ENCODE assay signal across 8 cellular contexts in the genomic region with DNA sequence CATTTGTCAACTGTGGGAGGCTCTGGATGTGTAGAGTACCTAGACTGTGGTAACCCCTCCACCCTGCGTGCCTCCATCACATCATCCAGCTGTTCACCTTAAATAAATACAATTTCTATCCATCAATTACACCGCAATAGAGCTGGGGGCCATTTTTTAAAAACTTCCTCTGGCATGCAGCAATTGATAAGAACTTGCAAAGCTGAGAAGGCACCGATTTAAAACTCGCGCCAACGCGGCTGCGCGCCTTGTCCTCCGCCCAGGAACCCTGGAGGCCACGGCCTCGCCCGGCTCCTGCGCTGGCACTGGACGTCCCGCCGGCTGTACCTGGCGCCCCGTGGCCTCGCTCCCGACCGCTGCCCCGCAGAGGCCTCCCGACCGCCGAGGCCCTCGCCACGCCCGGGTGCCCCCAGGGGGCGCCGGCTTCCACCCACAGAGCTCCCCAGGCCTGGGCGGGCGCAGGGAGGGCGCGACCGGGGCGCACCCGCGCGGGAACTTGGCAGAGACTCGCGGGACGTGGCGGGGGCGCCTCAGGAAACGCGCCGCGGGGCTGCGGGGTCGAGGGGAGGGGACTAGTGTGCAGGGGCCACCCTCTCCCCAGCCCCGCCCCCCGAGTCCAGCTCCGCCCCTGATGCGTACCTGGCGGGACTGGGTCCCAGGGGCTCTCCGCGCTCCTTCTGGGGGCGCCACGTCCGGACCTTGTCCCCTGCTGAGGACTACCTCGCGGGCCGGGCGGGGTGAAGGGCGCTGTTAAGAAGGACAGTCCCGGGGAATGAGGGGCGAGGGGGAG.
DNase-seq lines count a peak whose midpoint lies in the region; ATAC-seq and TF ChIP-seq lines count a peak whose summit lies in the region.

No MANE protein-coding gene starts in this region.

- no peak for TF ChIP-seq CTCF in glutamatergic neuron (IDR thresholded peaks at IDR 0.05; ENCODE audit: partially characterized antibody, unreplicated experiment)
- peak; percentile 40 for TF ChIP-seq CTCF in psoas muscle (IDR thresholded peaks at IDR 0.05)

- peak; percentile 73 for DNase-seq in GM03348 (ENCODE audit: low spot score)
- DNase-seq in activated T-cell treated with anti-CD3 and anti-CD28 coated beads for 24 hours (ENCODE audit: low read depth) = peak; percentile 3
- peak; percentile 31 for DNase-seq in glutamatergic neuron
- peak; percentile 61 to 75 for DNase-seq in psoas muscle
- no peak for DNase-seq in D341Med (ENCODE audit: low spot score)
- no peak for DNase-seq in C1 segment of cervical spinal cord (lab: John Stamatoyannopoulos, UW)

- H3K4me1 Mint-ChIP-seq in glutamatergic neuron (ENCODE audit: low read depth, unreplicated experiment) = peaks cover 12% of the 10 kb centered on the region

- no peak overlapping the region for H3K27ac ChIP-seq in psoas muscle

- WGBS in psoas muscle, 3 donors = 5 to 8% (median 6%) methylated on average over 41 to 68 of the region's 68 CpGs

- H3K36me3 ChIP-seq in psoas muscle (ENCODE audit: insufficient read depth in 1 of 2, low read depth in 1 of 2) = no peaks in the 10 kb centered on the region

- H3K4me1 ChIP-seq in psoas muscle = peaks cover 4% of the 10 kb centered on the region

- ATAC-seq in psoas muscle = peak; percentile 61 to 83 (median 82)
- no peak for ATAC-seq in HG03159 (IDR thresholded peaks at IDR 0.05; ENCODE audit: unreplicated experiment)
- no peak for ATAC-seq in HG02885 (IDR thresholded peaks at IDR 0.05; ENCODE audit: poor library complexity, unreplicated experiment)

- intact Hi-C loops in psoas muscle (cut with DNase I) = loop anchor here (2.0 to 5.0 kb wide), 4 partner anchors 47 to 103 kb away; no protein-coding TSS in a partner anchor

- peaks cover 22% of the 10 kb centered on the region for H3K27me3 Mint-ChIP-seq in glutamatergic neuron (ENCODE audit: unreplicated experiment)

- H3K36me3 Mint-ChIP-seq in glutamatergic neuron (ENCODE audit: unreplicated experiment) = peaks cover 16% of the 10 kb centered on the region

- no peaks in the 10 kb centered on the region for H3K9me3 ChIP-seq in psoas muscle

- H3K27ac Mint-ChIP-seq in glutamatergic neuron (ENCODE audit: unreplicated experiment) = no peak overlapping the region

- peak overlapping the region; percentile 62 for H3K4me3 ChIP-seq in psoas muscle

- H3K9me3 Mint-ChIP-seq in glutamatergic neuron (ENCODE audit: unreplicated experiment) = peaks cover 7% of the 10 kb centered on the region

- no peak overlapping the region for H3K4me3 Mint-ChIP-seq in glutamatergic neuron (ENCODE audit: unreplicated experiment)

- H3K27me3 ChIP-seq in psoas muscle (ENCODE audit: insufficient read depth in 3 of 3, low read length in 2 of 3) = no peaks in the 10 kb centered on the region

Comparison
In these comparisons a context has a peak if more than half of its experiments do, and no peak if none do; other contexts are left out.
1. DNase-seq: peak in GM03348 (single experiment), activated T-cell treated with anti-CD3 and anti-CD28 coated beads for 24 hours (single experiment), glutamatergic neuron (single experiment) and psoas muscle (2 of 2); none in D341Med (single experiment) and C1 segment of cervical spinal cord (0 of 14).
2. ATAC-seq: peak in psoas muscle (4 of 4); none in HG03159 (single experiment) and HG02885 (single experiment).